12 cellular contexts compared by ENCODE assay signal in the genomic region with DNA sequence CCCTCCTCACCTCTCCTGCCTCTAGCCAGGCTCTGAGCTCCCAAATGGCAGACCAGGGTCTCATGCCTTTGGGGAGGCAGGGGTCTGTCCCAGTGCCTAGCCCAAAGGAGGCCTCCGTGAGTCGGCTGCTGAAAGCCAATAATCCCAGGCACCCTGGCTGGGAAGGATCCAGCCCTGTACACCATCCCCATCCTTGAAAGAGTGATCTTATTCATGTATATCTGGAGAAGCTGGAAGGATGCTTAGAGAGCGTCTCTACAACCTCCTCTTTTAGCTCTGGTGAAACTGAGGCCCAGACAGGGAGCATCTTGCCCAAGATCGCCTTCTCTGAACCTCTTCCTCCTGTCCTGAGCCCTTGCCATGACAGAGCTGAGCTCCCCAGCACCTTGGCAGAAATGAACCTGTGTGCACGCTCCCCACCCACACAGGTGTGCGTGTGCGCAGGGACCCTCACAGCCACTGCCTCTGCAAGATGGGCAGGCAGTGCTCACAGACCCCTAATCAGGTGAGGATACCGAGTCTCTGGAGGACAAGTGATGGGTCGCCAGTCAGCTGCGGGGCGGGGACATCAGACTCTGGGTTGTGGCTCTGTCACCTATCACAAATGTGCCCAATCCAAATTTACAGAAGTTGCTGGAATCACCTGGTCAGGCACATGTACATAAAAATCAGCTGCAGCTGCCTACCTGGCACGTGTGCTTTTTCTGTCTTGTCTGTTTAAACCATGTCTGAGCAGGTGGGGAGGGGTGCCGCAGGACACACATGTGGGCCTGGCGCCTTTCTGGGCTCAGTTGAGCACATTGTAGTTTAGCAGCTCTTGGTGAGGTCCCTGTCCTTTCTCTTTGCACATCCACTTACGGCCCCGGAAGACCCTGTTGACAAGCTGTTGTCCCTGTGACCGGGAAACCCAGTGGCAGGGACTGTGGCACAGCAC. TPM values are rescaled to one million over a fixed set of nuclear protein-coding genes. Genes with fewer than 3 reads are reported as not detected.
DNase-seq lines count a peak whose midpoint lies in the region; ATAC-seq, FAIRE-seq and TF ChIP-seq lines count a peak whose summit lies in the region.
"Had no signal": no experiment of that assay in that cellular context is flagged by ENCODE, and none has a peak within 500 bp of the region (broad histone marks: within the 10 kb centered on the region; RNA-seq: fewer than 3 reads in every experiment).

No MANE protein-coding gene starts in this region.

- no peak overlapping the region for H2BK20ac ChIP-seq in H1 (ENCODE audit: low read length)

- no peak for FAIRE-seq in H1 (lab: Jason Lieb, UNC)
- FAIRE-seq: A204.1 had no signal

- ATAC-seq in activated CD4-positive, CD25-positive, alpha-beta regulatory T cell treated with anti-CD3 and anti-CD28 coated beads, Interleukin-2, amount 50 U/mL, for 24 hours = no peak

- H2BK12ac ChIP-seq in H1 (ENCODE audit: low read depth, low read length) = peak overlapping the region; percentile 61; the same call in 1 of the 2 replicates

- no peak overlapping the region for H3K18ac ChIP-seq in H1 (ENCODE audit: extremely low read depth, low read length)

- peak overlapping the region; percentile 46 for H3K4me3 Mint-ChIP-seq in T-helper 2 cell treated with Interferon-gamma antibody and Interleukin-4, amounts not matched to agents 5 μg/mL and 100 μg/mL, for 36 hours

- H2BK120ac ChIP-seq in H1 (replicated peaks; ENCODE audit: low read depth, low read length) = no peak overlapping the region

- no peak overlapping the region for H4K91ac ChIP-seq in H1 (replicated peaks; ENCODE audit: insufficient read length, low read length)

- H3K27me3 ChIP-seq in H1 (replicated peaks in 1 of 4; ENCODE audit: control insufficient read depth in 3 of 4, extremely low read depth in 1 of 4, insufficient read depth in 3 of 4, low read length in 3 of 4) (peaks cover 10 to 47% (median 35%) of the 10 kb centered on the region in 4 experiments), muscle layer of duodenum (ENCODE audit: low read depth, low read length) (no peaks in the 10 kb centered on the region), suprapubic skin (no peaks in the 10 kb centered on the region)

- no peaks in the 10 kb centered on the region for H4K20me1 ChIP-seq in H1 (replicated peaks in 1 of 2; ENCODE audit: control insufficient read depth in 1 of 2, insufficient read depth in 2 of 2, low read length in 2 of 2)

- peaks cover 47% of the 10 kb centered on the region for H3K27me3 Mint-ChIP-seq in T-helper 2 cell treated with Interferon-gamma antibody and Interleukin-4, amounts not matched to agents 5 μg/mL and 100 μg/mL, for 36 hours (ENCODE audit: low read depth)

- 91% methylated on average over 17 of the region's 17 CpGs; no CpG with 5 or more reads in 1 of the 2 experiments for WGBS in H1 (ENCODE audit: extremely low coverage in 1 of 2, insufficient coverage in 1 of 2, insufficient read length in 1 of 2, insufficient replicate concordance in 2 of 2, low coverage in 1 of 2, low lambda C conversion rate in 2 of 2, missing lambda C conversion rate in 1 of 2), 2 experiments
- WGBS in suprapubic skin = 82% methylated on average over 17 of the region's 17 CpGs

- CTCF ChIA-PET in H1 (lab: Charles Lee; ENCODE audit: partially characterized antibody) = interaction anchor here (1.1 to 4.2 kb wide), 8 partner anchors 8 to 74 kb away, joined by 3 to 23 read pairs (median 5); no protein-coding TSS in a partner anchor

- H3K4me3 ChIP-seq in H1 (ENCODE audit: extremely low read depth in 1 of 4, insufficient read depth in 2 of 4, low read depth in 3 of 4, low read length in 4 of 4) = peak overlapping the region in 2 of 4 experiments; percentile 51 to 62; a peak in 1 of 8 replicates
- peak overlapping the region; percentile 19 to 57 for H3K4me3 ChIP-seq in muscle layer of duodenum (ENCODE audit: low read depth in 1 of 2, low read length in 2 of 2)
- H3K4me3 ChIP-seq in suprapubic skin = peak overlapping the region; percentile 55

- H3K4me1 Mint-ChIP-seq in T-helper 2 cell treated with Interferon-gamma antibody and Interleukin-4, amounts not matched to agents 5 μg/mL and 100 μg/mL, for 36 hours (ENCODE audit: low read depth) = peaks cover 5% of the 10 kb centered on the region

- H3K4me1 ChIP-seq in H1 (replicated peaks in 1 of 4; ENCODE audit: control insufficient read depth in 3 of 4, insufficient read depth in 4 of 4, low read length in 3 of 4) = peaks cover 0 to 12% (median 3%) of the 10 kb centered on the region in 4 experiments; a peak in 5 of 7 replicates
- H3K4me1 ChIP-seq in muscle layer of duodenum (ENCODE audit: control insufficient read depth in 1 of 2, insufficient read depth in 2 of 2, low read length in 2 of 2) = peaks cover 7 to 15% of the 10 kb centered on the region in 2 donors
- H3K4me1 ChIP-seq in suprapubic skin = peaks cover 18% of the 10 kb centered on the region

- H3K36me3 Mint-ChIP-seq in T-helper 2 cell treated with Interferon-gamma antibody and Interleukin-4, amounts not matched to agents 5 μg/mL and 100 μg/mL, for 36 hours (ENCODE audit: low read depth) = no peaks in the 10 kb centered on the region

- no peak for TF ChIP-seq RAD21 in H1 (IDR thresholded peaks at IDR 0.05 in 1 of 2, conservative IDR thresholded peaks at IDR 0.05 in 1 of 2; ENCODE audit: low read depth in 2 of 2, low read length in 2 of 2)

- H3K4ac ChIP-seq in H1 (replicated peaks; ENCODE audit: insufficient read length, low read depth, low read length) = no peak overlapping the region

- H3K56ac ChIP-seq in H1 (replicated peaks; ENCODE audit: insufficient read length, low read depth, low read length) = no peak overlapping the region

- no peak for TF ChIP-seq POLR2A in H1 (IDR thresholded peaks at IDR 0.05; ENCODE audit: control extremely low read depth in 1 of 2, low read depth in 2 of 2, low read length in 2 of 2)
- TF ChIP-seq POLR2A in suprapubic skin (IDR thresholded peaks at IDR 0.05) = no peak

- H3K79me1 ChIP-seq in H1 (ENCODE audit: low read depth, low read length) = no peaks in the 10 kb centered on the region

- H3K27ac ChIP-seq in H1 (ENCODE audit: low read depth, low read length) = no peak overlapping the region
- no peak overlapping the region for H3K27ac ChIP-seq in muscle layer of duodenum (ENCODE audit: low read length)
- peak overlapping the region; percentile 79 for H3K27ac ChIP-seq in suprapubic skin

- no peak overlapping the region for H3K27ac Mint-ChIP-seq in T-helper 2 cell treated with Interferon-gamma antibody and Interleukin-4, amounts not matched to agents 5 μg/mL and 100 μg/mL, for 36 hours

- TF ChIP-seq EP300 in H1 (IDR thresholded peaks at IDR 0.05; ENCODE audit: borderline replicate concordance in 1 of 2, low read depth in 2 of 2, low read length in 2 of 2) = no peak
- no peak for TF ChIP-seq EP300 in suprapubic skin (IDR thresholded peaks at IDR 0.05)

- H3K36me3 ChIP-seq in H1 (ENCODE audit: control insufficient read depth in 2 of 4, insufficient read depth in 4 of 4, low read length in 3 of 4) (no peaks in the 10 kb centered on the region), muscle layer of duodenum (ENCODE audit: control insufficient read depth in 1 of 2, insufficient read depth in 2 of 2, low read length in 2 of 2) (no peaks in the 10 kb centered on the region), suprapubic skin (no peaks in the 10 kb centered on the region)

- H3K4me2 ChIP-seq in H1 (ENCODE audit: insufficient read depth in 1 of 2, low read depth in 2 of 2, low read length in 2 of 2) = peak overlapping the region; percentile 55 to 88; a peak in 2 of 4 replicates

- H4K5ac ChIP-seq in H1 (ENCODE audit: insufficient read length, low read depth, low read length) = no peak overlapping the region

- H2BK5ac ChIP-seq in H1 (ENCODE audit: low read depth, low read length) = no peak overlapping the region

- no peaks in the 10 kb centered on the region for H3K79me2 ChIP-seq in H1 (ENCODE audit: control insufficient read depth in 1 of 2, insufficient read depth in 2 of 2, low read length in 2 of 2)

- peak overlapping the region in 1 of 4 experiments; percentile 7; a peak in 1 of 7 replicates for H3K9ac ChIP-seq in H1 (replicated peaks in 1 of 4; ENCODE audit: extremely low read depth in 1 of 4, low read depth in 3 of 4, low read length in 3 of 4)

- no peak overlapping the region for H2AK5ac ChIP-seq in H1 (ENCODE audit: low read depth, low read length)

- H2BK15ac ChIP-seq in H1 (ENCODE audit: low read length) = no peak overlapping the region

- no peak for DNase-seq in T-helper 2 cell treated with Interferon-gamma antibody and Interleukin-4, amounts not matched to agents 5 μg/mL and 100 μg/mL, for 36 hours (ENCODE audit: low spot score)
- DNase-seq in T-helper 2 cell (no peak), H1 (ENCODE audit: low read depth in 1 of 2, low spot score in 2 of 2) (no peak), suprapubic skin (ENCODE audit: low spot score in 2 of 2) (peak; percentile 53 to 70), NCI-H2107 (lab: John Stamatoyannopoulos, UW) (no peak)
- no peak for DNase-seq in stimulated activated CD4-positive, alpha-beta T cell treated with anti-CD3 and anti-CD28 coated beads, Interleukin-12 subunit alpha, Interleukin-12 subunit beta, amount 100 ng/mL, for 4 hours
- DNase-seq: activated CD4-positive, alpha-beta T cell treated with anti-CD3 and anti-CD28 coated beads, Interleukin-2, amount 50 U/mL, for 48 hours; DND-41; stimulated activated naive CD8-positive, alpha-beta T cell treated with anti-CD3 and anti-CD28 coated beads, Interleukin-15, Interleukin-2, amounts not matched to agents 100 U/mL and 50 U/mL, for 24 hours had no signal

- no peaks in the 10 kb centered on the region for H3K9me3 Mint-ChIP-seq in T-helper 2 cell treated with Interferon-gamma antibody and Interleukin-4, amounts not matched to agents 5 μg/mL and 100 μg/mL, for 36 hours

- no peak overlapping the region; the same call in 1 of the 2 replicates for H4K8ac ChIP-seq in H1 (ENCODE audit: extremely low read depth, insufficient read depth, low read length)

- TF ChIP-seq CTCF in H1 (IDR thresholded peaks at IDR 0.05; ENCODE audit: control extremely low read depth in 1 of 3, insufficient read depth in 1 of 3, low read depth in 1 of 3, low read length in 3 of 3) (no peak), suprapubic skin (IDR thresholded peaks at IDR 0.05) (no peak)

- H3K14ac ChIP-seq in H1 (ENCODE audit: insufficient read length) = no peak overlapping the region

- H2AFZ ChIP-seq in H1 (ENCODE audit: low read length) = no peak overlapping the region

- H3K23ac ChIP-seq in H1 (ENCODE audit: insufficient read length) = no peak overlapping the region

- peaks cover 4% of the 10 kb centered on the region; the same call in 1 of the 2 replicates for H3K23me2 ChIP-seq in H1 (ENCODE audit: low read depth, low read length)

- H3K9me3 ChIP-seq in H1 (ENCODE audit: insufficient read depth in 2 of 2, low read depth in 1 of 2, low read length in 1 of 2) (no peaks in the 10 kb centered on the region), muscle layer of duodenum (ENCODE audit: control insufficient read depth in 1 of 2, low read length in 2 of 2) (no peaks in the 10 kb centered on the region), suprapubic skin (no peaks in the 10 kb centered on the region)

- POLR2A ChIA-PET in H1 (lab: Charles Lee; ENCODE audit: partially characterized antibody) = interaction anchor here (0.8 to 1.2 kb wide), 3 partner anchors 12 to 25 kb away, joined by 3 to 6 read pairs (median 3); no protein-coding TSS in a partner anchor

RNA-seq across cellular contexts. Expression of gene WNT7B, which starts 49.3 kb away (rescaled TPM):
- total RNA-seq in H1 (2021; fragmentation: NEBNext Ultra II Directional; extraction: Animal tissue kit (Norgen Biotek cat#: 25700)) = 0.13 and 0.24 TPM in 2 replicates
- 0.14 and 0.24 TPM in 2 replicates for polyA plus RNA-seq in H1 (2011; rRNA removed)
- 0.12 TPM for polyA plus RNA-seq in H1 (2011; cell fraction: cytosol; rRNA removed)
- 0.27 TPM for polyA plus RNA-seq in H1 (2011; cell fraction: nucleus; rRNA removed)
- 0.14 to 0.46 TPM (median 0.23 TPM) in 4 replicates for polyA plus RNA-seq in H1 (2012, experiment 1 of 2)
- 0.29 TPM for polyA plus RNA-seq in H1 (2012, experiment 2 of 2)
- 0.08 TPM for polyA plus RNA-seq in H1 (2013, experiment 1 of 2)
- polyA plus RNA-seq in H1 (2013, experiment 2 of 2) = 0.13 TPM
- polyA minus RNA-seq in H1 (2011; rRNA and poly(A)+ RNA removed) = 0.16 and 0.17 TPM in 2 replicates
- polyA minus RNA-seq in H1 (2011; cell fraction: cytosol; rRNA and poly(A)+ RNA removed) = not detected
- 0.30 TPM for polyA minus RNA-seq in H1 (2011; cell fraction: nucleus; rRNA and poly(A)+ RNA removed)
- total RNA-seq in suprapubic skin = 10 to 100 TPM; 18.7 to 54.4 (median 44.1) TPM

Comparison
In these comparisons a context has a peak if more than half of its experiments do, and no peak if none do; other contexts are left out.
1. DNase-seq: peak in suprapubic skin (2 of 2); none in T-helper 2 cell treated with Interferon-gamma antibody and Interleukin-4, amounts not matched to agents 5 μg/mL and 100 μg/mL, for 36 hours (single experiment), T-helper 2 cell (0 of 5), H1 (0 of 2), stimulated activated CD4-positive, alpha-beta T cell treated with anti-CD3 and anti-CD28 coated beads, Interleukin-12 subunit alpha, Interleukin-12 subunit beta, amount 100 ng/mL, for 4 hours (single experiment) and NCI-H2107 (single experiment).
2. RNA of gene WNT7B, which starts 49.3 kb away (total RNA-seq): 18.7 to 54.4 TPM in suprapubic skin; 0.13 to 0.24 TPM in H1; every median in the first group is over 10 times any median in the second.